Comparison of ENCODE assay signal across 20 cellular contexts in genomic region chr2:62189196-62189595, GRCh38.
"Had no signal": no experiment of that assay in that cellular context is flagged by ENCODE, and none has a peak within 500 bp of the region (broad histone marks: within the 10 kb centered on the region; RNA-seq: fewer than 3 reads in every experiment).

No MANE protein-coding gene starts in this region.

- H3K36me3 Mint-ChIP-seq: immature natural killer cell; naive thymus-derived CD8-positive, alpha-beta T cell; stimulated activated memory B cell treated with anti-CD40 and anti-IgM and Interleukin-4, amounts not matched to agents 10 μg/mL and 1 μg/mL and 100 μg/mL, for 72 hours had no signal

- H3K4me1 ChIP-seq: uterus had no signal

- H3K27me3 ChIP-seq: ovary, spleen, thyroid gland, upper lobe of left lung, uterus had no signal

- H3K9me3 ChIP-seq: mucosa of descending colon, ovary, spleen, thyroid gland, upper lobe of left lung, uterus had no signal

- H3K9me3 Mint-ChIP-seq: immature natural killer cell; naive thymus-derived CD8-positive, alpha-beta T cell; neural crest cell; stimulated activated memory B cell treated with anti-CD40 and anti-IgM and Interleukin-4, amounts not matched to agents 10 μg/mL and 1 μg/mL and 100 μg/mL, for 72 hours had no signal

- H3K4me1 Mint-ChIP-seq: immature natural killer cell; stimulated activated memory B cell treated with anti-CD40 and anti-IgM and Interleukin-4, amounts not matched to agents 10 μg/mL and 1 μg/mL and 100 μg/mL, for 72 hours had no signal

- DNase-seq: effector memory CD4-positive, alpha-beta T cell; immature natural killer cell; left colon; mammary epithelial cell; mucosa of descending colon; naive thymus-derived CD8-positive, alpha-beta T cell; nucleus accumbens; ovary; spleen; stimulated activated CD4-positive, alpha-beta T cell treated with anti-CD3 and anti-CD28 coated beads, Interleukin-15, amount 100 ng/mL, for 24 hours; stimulated activated CD4-positive, alpha-beta T cell treated with anti-CD3 and anti-CD28 coated beads, Interleukin-1b, Interleukin-23, amount 100 ng/mL, for 48 hours; stimulated activated CD4-positive, alpha-beta T cell treated with anti-CD3 and anti-CD28 coated beads, Interleukin-4, amount 100 ng/mL, for 24 hours; upper lobe of left lung; uterus had no signal

- H3K27ac Mint-ChIP-seq: progenitor cell of endocrine pancreas; stimulated activated memory B cell treated with anti-CD40 and anti-IgM and Interleukin-4, amounts not matched to agents 10 μg/mL and 1 μg/mL and 100 μg/mL, for 72 hours had no signal

- H3K4me3 Mint-ChIP-seq: immature natural killer cell; naive thymus-derived CD8-positive, alpha-beta T cell; neural crest cell; stimulated activated memory B cell treated with anti-CD40 and anti-IgM and Interleukin-4, amounts not matched to agents 10 μg/mL and 1 μg/mL and 100 μg/mL, for 72 hours had no signal

- H3K27me3 Mint-ChIP-seq: naive thymus-derived CD8-positive, alpha-beta T cell; stimulated activated memory B cell treated with anti-CD40 and anti-IgM and Interleukin-4, amounts not matched to agents 10 μg/mL and 1 μg/mL and 100 μg/mL, for 72 hours had no signal

- H3K27ac ChIP-seq: ovary, spleen, thyroid gland, upper lobe of left lung, uterus had no signal

- H3K36me3 ChIP-seq: ovary, spleen, thyroid gland, upper lobe of left lung, uterus had no signal

- H3K4me3 ChIP-seq: mucosa of descending colon, ovary, spleen, thyroid gland, upper lobe of left lung, uterus had no signal

- ATAC-seq: esophagus mucosa; left colon; mucosa of descending colon; naive thymus-derived CD8-positive, alpha-beta T cell; sciatic nerve; stimulated activated memory B cell treated with anti-CD40 and anti-IgM and Interleukin-4, amounts not matched to agents 10 μg/mL and 1 μg/mL and 100 μg/mL, for 72 hours had no signal
